In genomic region chr19:1325568-1326294, GRCh38 we compare ENCODE assay signal across 10 cellular contexts. TPM values are rescaled to one million over a fixed set of nuclear protein-coding genes. Genes with fewer than 3 reads are reported as not detected.
A peak's percentile ranks its signal among the peaks of the same experiment; 100 is the strongest.
DNase-seq lines count a peak whose midpoint lies in the region; ATAC-seq, FAIRE-seq and TF ChIP-seq lines count a peak whose summit lies in the region.
"Had no signal": no experiment of that assay in that cellular context is flagged by ENCODE, and none has a peak within 500 bp of the region (broad histone marks: within the 10 kb centered on the region; RNA-seq: fewer than 3 reads in every experiment).

No MANE protein-coding gene starts in this region.

- POLR2A ChIA-PET in K562 (lab: Yijun Ruan, JAX), result no interaction called here

- 81% methylated on average over 25 of the region's 38 CpGs for WGBS in K562 (ENCODE audit: insufficient coverage, low coverage, missing lambda C conversion rate)
- 53% methylated on average over 14 of the region's 38 CpGs for WGBS in suprapubic skin

- CTCF ChIA-PET in K562 (lab: Yijun Ruan, JAX; ENCODE audit: low intra/inter-chr PET ratio), result interaction anchor here (0.6 kb wide), 1 partner anchor 49 kb away, joined by 3 read pairs; no protein-coding TSS in a partner anchor

- H3K27me3 ChIP-seq in K562 (ENCODE audit: control insufficient read depth in 2 of 2, insufficient read depth in 2 of 2, low read length in 2 of 2) (no peaks in the 10 kb centered on the region), keratinocyte (ENCODE audit: control insufficient read depth, extremely low read depth, insufficient read depth, low read length) (peaks cover 7% of the 10 kb centered on the region), suprapubic skin (peaks cover 19% of the 10 kb centered on the region)

- H3K36me3 ChIP-seq in K562 (ENCODE audit: control insufficient read depth, insufficient read depth, low read length), result no peaks in the 10 kb centered on the region
- H3K36me3 ChIP-seq in keratinocyte (ENCODE audit: control insufficient read depth in 2 of 2, extremely low read depth in 1 of 2, insufficient read depth in 2 of 2, low read length in 2 of 2), result no peaks in the 10 kb centered on the region
- no peaks in the 10 kb centered on the region for H3K36me3 ChIP-seq in suprapubic skin

- peak; percentile 1 for DNase-seq in activated effector memory CD4-positive, alpha-beta T cell treated with Interleukin-2 at 50 U/mL for 16 hours
- no peak for DNase-seq in activated effector memory CD4-positive, alpha-beta T cell treated with anti-CD3 and anti-CD28 coated beads, Interleukin-2, amount 50 U/mL, for 16 hours
- DNase-seq in K562 (ENCODE audit: extremely low read depth in 1 of 4, low spot score in 3 of 4) (no peak), keratinocyte (ENCODE audit: low read depth, low spot score) (no peak), suprapubic skin (ENCODE audit: low spot score in 2 of 2) (no peak)

- intact Hi-C loops in K562 (cut with micrococcal nuclease), result no loop called here

- dilution Hi-C loops in keratinocyte (cut with MboI; ENCODE audit: extremely low pct_ligation_motif_present, low sequenced_read_pairs), result no loop called here

- H3K27ac ChIP-seq in K562 (ENCODE audit: extremely low read depth, low read depth, low read length) (no peak overlapping the region; the same call in 2 of the 3 replicates), keratinocyte (ENCODE audit: control insufficient read depth, insufficient read depth, low read length) (no peak overlapping the region), suprapubic skin (no peak overlapping the region)

- H4K20me1 ChIP-seq in K562 (replicated peaks; ENCODE audit: control insufficient read depth, insufficient read depth, low read length) (no peaks in the 10 kb centered on the region), keratinocyte (ENCODE audit: control insufficient read depth, extremely low read depth, insufficient read depth, low read length) (no peaks in the 10 kb centered on the region)

- H3K4me3 ChIP-seq in K562 (peak overlapping the region; percentile 39), keratinocyte (ENCODE audit: control insufficient read depth in 2 of 3, extremely low read depth in 1 of 3, insufficient read depth in 2 of 3, low read depth in 1 of 3, low read length in 3 of 3) (peak overlapping the region in 1 of 3 experiments; percentile 9), suprapubic skin (peak overlapping the region; percentile 47)
- H3K4me3 ChIP-seq: mucosa of descending colon had no signal

- H2AFZ ChIP-seq in K562 (ENCODE audit: low read depth, low read length), result peak overlapping the region; percentile 93
- no peak overlapping the region for H2AFZ ChIP-seq in keratinocyte (ENCODE audit: control insufficient read depth, low read length)

- no peak for TF ChIP-seq CTCF in K562 (IDR thresholded peaks at IDR 0.05 in 2 of 3, conservative IDR thresholded peaks at IDR 0.05 in 1 of 3; ENCODE audit: insufficient read depth in 2 of 3, low read depth in 1 of 3, low read length in 3 of 3)
- no peak for TF ChIP-seq CTCF in keratinocyte (optimal IDR thresholded peaks at IDR 0.05 in 1 of 3, IDR thresholded peaks at IDR 0.05 in 1 of 3, conservative IDR thresholded peaks at IDR 0.05 in 1 of 3; ENCODE audit: extremely low read depth in 1 of 3, insufficient read depth in 2 of 3, low read length in 3 of 3)
- TF ChIP-seq CTCF in suprapubic skin (IDR thresholded peaks at IDR 0.05), result no peak

- in situ Hi-C loops in K562 (cut with MboI), result no loop called here

- peaks cover 5 to 55% of the 10 kb centered on the region in 2 experiments for H3K4me1 ChIP-seq in K562 (replicated peaks in 1 of 2; ENCODE audit: control insufficient read depth in 2 of 2, insufficient read depth in 2 of 2, low read length in 2 of 2)
- H3K4me1 ChIP-seq in keratinocyte (ENCODE audit: control insufficient read depth, extremely low read depth, insufficient read depth, low read length), result peaks cover 5% of the 10 kb centered on the region
- peaks cover 10% of the 10 kb centered on the region for H3K4me1 ChIP-seq in suprapubic skin

- TF ChIP-seq EP300 in K562 (IDR thresholded peaks at IDR 0.05; ENCODE audit: low read length), result no peak
- TF ChIP-seq EP300 in suprapubic skin (IDR thresholded peaks at IDR 0.05), result no peak

- ATAC-seq in K562, result no peak
- ATAC-seq in GM18519 (IDR thresholded peaks at IDR 0.05; ENCODE audit: low FRiP score, unreplicated experiment), result no peak
- no peak for ATAC-seq in GM18868 (IDR thresholded peaks at IDR 0.05; ENCODE audit: unreplicated experiment)
- ATAC-seq in HG03039 (IDR thresholded peaks at IDR 0.05; ENCODE audit: unreplicated experiment), result no peak

- peak overlapping the region in 1 of 2 experiments; percentile 90; a peak in 2 of 4 replicates for H3K9ac ChIP-seq in K562 (ENCODE audit: insufficient read depth in 1 of 2, low read depth in 2 of 2, low read length in 2 of 2)
- H3K9ac ChIP-seq in keratinocyte (ENCODE audit: control insufficient read depth, extremely low read depth, insufficient read depth, low read length), result no peak overlapping the region

- TF ChIP-seq POLR2A in K562 (conservative IDR thresholded peaks at IDR 0.05) (no peak), suprapubic skin (IDR thresholded peaks at IDR 0.05) (no peak)

- no peak for TF ChIP-seq RAD21 in K562 (CRISPR knock-in tag; conservative IDR thresholded peaks at IDR 0.05 in 1 of 2, IDR thresholded peaks at IDR 0.05 in 1 of 2)

- BruUV-seq in K562 (replicated peaks; lab: Mats Ljungman, UMichigan), result no TSS peak

- FAIRE-seq in K562 (lab: Jason Lieb, UNC), result no peak
- no peak for FAIRE-seq in keratinocyte (lab: Jason Lieb, UNC)
- FAIRE-seq: frontal cortex had no signal

- H3K4me2 ChIP-seq in K562 (ENCODE audit: insufficient read depth, low read length) (peak overlapping the region; percentile 66), keratinocyte (ENCODE audit: control insufficient read depth, extremely low read depth, insufficient read depth, low read depth, low read length) (peak overlapping the region; percentile 90)

- H3K9me3 ChIP-seq in K562 (replicated peaks; ENCODE audit: control insufficient read depth, insufficient read depth, low read depth, low read length), result no peaks in the 10 kb centered on the region
- H3K9me3 ChIP-seq in keratinocyte (ENCODE audit: control insufficient read depth, low read depth, low read length), result no peaks in the 10 kb centered on the region
- no peaks in the 10 kb centered on the region for H3K9me3 ChIP-seq in suprapubic skin
- H3K9me3 ChIP-seq: mucosa of descending colon had no signal

- peaks cover 3% of the 10 kb centered on the region for H3K9me1 ChIP-seq in K562 (ENCODE audit: control insufficient read depth, insufficient read depth, low read length)
- H3K9me1 ChIP-seq in keratinocyte (ENCODE audit: control insufficient read depth, extremely low read depth, insufficient read depth, low read length), result no peaks in the 10 kb centered on the region

- H3K79me2 ChIP-seq in K562 (ENCODE audit: control insufficient read depth, insufficient read depth, low read length) (no peaks in the 10 kb centered on the region), keratinocyte (ENCODE audit: control insufficient read depth, insufficient read depth, low read length) (no peaks in the 10 kb centered on the region)

RNA-seq across cellular contexts. Expression of gene EFNA2, which starts 40.1 kb away (rescaled TPM):
- not detected in 2 replicates for total RNA-seq in K562 (2011; cell fraction: chromatin; rRNA removed; ENCODE audit: low replicate concordance)
- total RNA-seq in K562 (2011; cell fraction: nucleolus; rRNA removed), result not detected in 2 replicates
- total RNA-seq in K562 (2011; cell fraction: nucleoplasm; rRNA removed), result not detected in 2 replicates
- total RNA-seq in K562 (2014; rRNA removed) (0.16 TPM in 1 of 2 replicates, not detected in the other), K562 (2014; rRNA removed; fragmentation: Illumina TruSeq; extraction: Trizol) (not detected in 2 replicates), K562 (2015; rRNA removed; fragmentation: Illumina TruSeq; extraction: Trizol) (not detected in 2 replicates), K562 (2021) (0.38 and 0.44 TPM in 2 replicates), suprapubic skin (not detected)
- polyA plus RNA-seq in K562 (2011; rRNA removed) (0.11 and 0.27 TPM in 2 replicates), K562 (2014; fragmentation: Illumina TruSeq; extraction: Trizol) (not detected in 2 replicates), K562 (2014; fragmentation: Nextera tagmentation; extraction: Ambion mirVana) (not detected), K562 (2014; rRNA removed) (0.12 and 0.15 TPM in 2 replicates), keratinocyte (not detected in 3 replicates)
- 0.34 and 0.88 TPM in 2 replicates for polyA plus RNA-seq in K562 (2011; cell fraction: cytosol; rRNA removed)
- polyA plus RNA-seq in K562 (2011; cell fraction: nucleus; rRNA removed), result 0.24 and 0.25 TPM in 2 replicates
- polyA plus RNA-seq in K562 (2012), result not detected in 2 replicates
- not detected in 2 replicates for polyA minus RNA-seq in K562 (2011; rRNA and poly(A)+ RNA removed)
- not detected in 2 replicates for polyA minus RNA-seq in K562 (2011; cell fraction: cytosol; rRNA and poly(A)+ RNA removed)
- not detected in 2 replicates for polyA minus RNA-seq in K562 (2011; cell fraction: nucleus; rRNA and poly(A)+ RNA removed)
- polyA plus RNA-seq in keratinocyte (2011; ENCODE audit: low read depth), result not detected
- not detected in 2 replicates for polyA plus RNA-seq in keratinocyte (2011; cell fraction: cytosol; rRNA removed)
- not detected in 2 replicates for polyA plus RNA-seq in keratinocyte (2011; cell fraction: nucleus; rRNA removed)
- polyA plus RNA-seq in keratinocyte (2012; ENCODE audit: low replicate concordance), result not detected in 2 replicates
- polyA minus RNA-seq in keratinocyte, result not detected in 3 replicates
- polyA minus RNA-seq in keratinocyte (2011; cell fraction: cytosol; rRNA and poly(A)+ RNA removed), result not detected
- polyA minus RNA-seq in keratinocyte (2011; cell fraction: nucleus; rRNA and poly(A)+ RNA removed), result 0.53 TPM in 1 of 2 replicates, not detected in the other

RNA-seq across cellular contexts. Expression of gene FAM174C, which starts 50.4 kb away (rescaled TPM):
- 6.3 and 26.6 TPM in 2 replicates for total RNA-seq in K562 (2011; cell fraction: chromatin; rRNA removed; ENCODE audit: low replicate concordance)
- total RNA-seq in K562 (2011; cell fraction: nucleolus; rRNA removed), result 40.9 and 47.0 TPM in 2 replicates
- 20.7 and 26.9 TPM in 2 replicates for total RNA-seq in K562 (2011; cell fraction: nucleoplasm; rRNA removed)
- total RNA-seq in K562 (2014; rRNA removed) (72.2 and 108 TPM in 2 replicates), K562 (2014; rRNA removed; fragmentation: Illumina TruSeq; extraction: Trizol) (1.3 and 2.8 TPM in 2 replicates), K562 (2015; rRNA removed; fragmentation: Illumina TruSeq; extraction: Trizol) (40.3 and 42.6 TPM in 2 replicates), K562 (2021) (81.9 and 85.0 TPM in 2 replicates), suprapubic skin (10 to 100 TPM; 44.3 to 72.5 (median 58.2) TPM)
- polyA plus RNA-seq in K562 (2011; rRNA removed) (20.3 and 30.4 TPM in 2 replicates), K562 (2014; fragmentation: Illumina TruSeq; extraction: Trizol) (11.7 and 56.4 TPM in 2 replicates), K562 (2014; fragmentation: Nextera tagmentation; extraction: Ambion mirVana) (1 to 10 TPM in 1 of 2 experiments, under 1 TPM in 1; 0.66 to 2.7 TPM), K562 (2014; rRNA removed) (89.6 and 119 TPM in 2 replicates), keratinocyte (18.5 to 30.1 TPM (median 27.6 TPM) in 3 replicates)
- polyA plus RNA-seq in K562 (2011; cell fraction: cytosol; rRNA removed), result 58.0 and 177 TPM in 2 replicates
- polyA plus RNA-seq in K562 (2011; cell fraction: nucleus; rRNA removed), result 28.1 and 53.8 TPM in 2 replicates
- polyA plus RNA-seq in K562 (2012), result 65.9 and 75.4 TPM in 2 replicates
- polyA minus RNA-seq in K562 (2011; rRNA and poly(A)+ RNA removed), result 4.8 and 6.1 TPM in 2 replicates
- 19.6 and 23.7 TPM in 2 replicates for polyA minus RNA-seq in K562 (2011; cell fraction: cytosol; rRNA and poly(A)+ RNA removed)
- 12.0 and 12.8 TPM in 2 replicates for polyA minus RNA-seq in K562 (2011; cell fraction: nucleus; rRNA and poly(A)+ RNA removed)
- 16.5 TPM for polyA plus RNA-seq in keratinocyte (2011; ENCODE audit: low read depth)
- polyA plus RNA-seq in keratinocyte (2011; cell fraction: cytosol; rRNA removed), result 23.5 and 65.8 TPM in 2 replicates
- 16.3 and 21.3 TPM in 2 replicates for polyA plus RNA-seq in keratinocyte (2011; cell fraction: nucleus; rRNA removed)
- 45.3 and 60.9 TPM in 2 replicates for polyA plus RNA-seq in keratinocyte (2012; ENCODE audit: low replicate concordance)
- polyA minus RNA-seq in keratinocyte, result 7.1 to 15.1 TPM (median 8.0 TPM) in 3 replicates
- polyA minus RNA-seq in keratinocyte (2011; cell fraction: cytosol; rRNA and poly(A)+ RNA removed), result 49.3 TPM
- 3.1 and 5.0 TPM in 2 replicates for polyA minus RNA-seq in keratinocyte (2011; cell fraction: nucleus; rRNA and poly(A)+ RNA removed)

RNA-seq across cellular contexts. Expression of gene CIRBP, which starts 56.6 kb away (rescaled TPM):
- 283 and 504 TPM in 2 replicates for total RNA-seq in K562 (2011; cell fraction: chromatin; rRNA removed; ENCODE audit: low replicate concordance)
- 457 and 483 TPM in 2 replicates for total RNA-seq in K562 (2011; cell fraction: nucleolus; rRNA removed)
- total RNA-seq in K562 (2011; cell fraction: nucleoplasm; rRNA removed), result 431 and 450 TPM in 2 replicates
- total RNA-seq in K562 (2014; rRNA removed), result 168 and 249 TPM in 2 replicates
- total RNA-seq in K562 (2014; rRNA removed; fragmentation: Illumina TruSeq; extraction: Trizol), result 189 and 200 TPM in 2 replicates
- 176 and 206 TPM in 2 replicates for total RNA-seq in K562 (2015; rRNA removed; fragmentation: Illumina TruSeq; extraction: Trizol)
- 181 and 222 TPM in 2 replicates for total RNA-seq in K562 (2021)
- 124 and 166 TPM in 2 replicates for polyA plus RNA-seq in K562 (2011; rRNA removed)
- 92.3 and 201 TPM in 2 replicates for polyA plus RNA-seq in K562 (2011; cell fraction: cytosol; rRNA removed)
- polyA plus RNA-seq in K562 (2011; cell fraction: nucleus; rRNA removed), result 882 and 1,025 TPM in 2 replicates
- polyA plus RNA-seq in K562 (2012), result 288 and 291 TPM in 2 replicates
- 222 and 345 TPM in 2 replicates for polyA plus RNA-seq in K562 (2014; fragmentation: Illumina TruSeq; extraction: Trizol)
- 10 to 100 TPM; 20.5 to 21.4 TPM for polyA plus RNA-seq in K562 (2014; fragmentation: Nextera tagmentation; extraction: Ambion mirVana)
- 306 and 327 TPM in 2 replicates for polyA plus RNA-seq in K562 (2014; rRNA removed)
- 46.9 and 50.4 TPM in 2 replicates for polyA minus RNA-seq in K562 (2011; rRNA and poly(A)+ RNA removed)
- 50.4 and 50.8 TPM in 2 replicates for polyA minus RNA-seq in K562 (2011; cell fraction: cytosol; rRNA and poly(A)+ RNA removed)
- 117 and 135 TPM in 2 replicates for polyA minus RNA-seq in K562 (2011; cell fraction: nucleus; rRNA and poly(A)+ RNA removed)
- 97.5 to 164 TPM (median 113 TPM) in 3 replicates for polyA plus RNA-seq in keratinocyte
- 140 TPM for polyA plus RNA-seq in keratinocyte (2011; ENCODE audit: low read depth)
- 57.4 and 107 TPM in 2 replicates for polyA plus RNA-seq in keratinocyte (2011; cell fraction: cytosol; rRNA removed)
- polyA plus RNA-seq in keratinocyte (2011; cell fraction: nucleus; rRNA removed), result 226 and 247 TPM in 2 replicates
- 130 and 149 TPM in 2 replicates for polyA plus RNA-seq in keratinocyte (2012; ENCODE audit: low replicate concordance)
- polyA minus RNA-seq in keratinocyte, result 15.5 to 48.4 TPM (median 20.1 TPM) in 3 replicates
- 122 TPM for polyA minus RNA-seq in keratinocyte (2011; cell fraction: cytosol; rRNA and poly(A)+ RNA removed)
- polyA minus RNA-seq in keratinocyte (2011; cell fraction: nucleus; rRNA and poly(A)+ RNA removed), result 28.2 and 42.2 TPM in 2 replicates
- 100 to 1,000 TPM; 338 to 672 (median 451) TPM for total RNA-seq in suprapubic skin

RNA-seq across cellular contexts. Expression of gene NDUFS7, which starts 58.0 kb away (rescaled TPM):
- 66.7 and 198 TPM in 2 replicates for total RNA-seq in K562 (2011; cell fraction: chromatin; rRNA removed; ENCODE audit: low replicate concordance)
- 157 and 164 TPM in 2 replicates for total RNA-seq in K562 (2011; cell fraction: nucleolus; rRNA removed)
- total RNA-seq in K562 (2011; cell fraction: nucleoplasm; rRNA removed), result 136 and 201 TPM in 2 replicates
- total RNA-seq in K562 (2014; rRNA removed) (253 and 295 TPM in 2 replicates), K562 (2014; rRNA removed; fragmentation: Illumina TruSeq; extraction: Trizol) (4.9 and 6.0 TPM in 2 replicates), K562 (2015; rRNA removed; fragmentation: Illumina TruSeq; extraction: Trizol) (108 and 142 TPM in 2 replicates), K562 (2021) (266 and 293 TPM in 2 replicates), suprapubic skin (100 to 1,000 TPM in 2 of 4 donors, 10 to 100 TPM in 2; 66.8 to 154 (median 97.5) TPM)
- polyA plus RNA-seq in K562 (2011; rRNA removed) (56.7 and 107 TPM in 2 replicates), K562 (2014; fragmentation: Illumina TruSeq; extraction: Trizol) (11.4 and 105 TPM in 2 replicates), K562 (2014; fragmentation: Nextera tagmentation; extraction: Ambion mirVana) (10 to 100 TPM; 28.2 to 60.6 TPM), K562 (2014; rRNA removed) (271 and 292 TPM in 2 replicates), keratinocyte (23.2 to 52.1 TPM (median 41.3 TPM) in 3 replicates)
- polyA plus RNA-seq in K562 (2011; cell fraction: cytosol; rRNA removed), result 225 and 766 TPM in 2 replicates
- polyA plus RNA-seq in K562 (2011; cell fraction: nucleus; rRNA removed), result 159 and 202 TPM in 2 replicates
- 194 and 288 TPM in 2 replicates for polyA plus RNA-seq in K562 (2012)
- 32.1 and 38.2 TPM in 2 replicates for polyA minus RNA-seq in K562 (2011; rRNA and poly(A)+ RNA removed)
- 125 and 190 TPM in 2 replicates for polyA minus RNA-seq in K562 (2011; cell fraction: cytosol; rRNA and poly(A)+ RNA removed)
- polyA minus RNA-seq in K562 (2011; cell fraction: nucleus; rRNA and poly(A)+ RNA removed), result 30.8 and 41.1 TPM in 2 replicates
- 11.3 TPM for polyA plus RNA-seq in keratinocyte (2011; ENCODE audit: low read depth)
- polyA plus RNA-seq in keratinocyte (2011; cell fraction: cytosol; rRNA removed), result 24.0 and 90.4 TPM in 2 replicates
- polyA plus RNA-seq in keratinocyte (2011; cell fraction: nucleus; rRNA removed), result 28.1 and 45.9 TPM in 2 replicates
- polyA plus RNA-seq in keratinocyte (2012; ENCODE audit: low replicate concordance), result 53.3 and 67.2 TPM in 2 replicates
- polyA minus RNA-seq in keratinocyte, result 23.6 to 24.5 TPM (median 24.1 TPM) in 3 replicates
- 179 TPM for polyA minus RNA-seq in keratinocyte (2011; cell fraction: cytosol; rRNA and poly(A)+ RNA removed)
- polyA minus RNA-seq in keratinocyte (2011; cell fraction: nucleus; rRNA and poly(A)+ RNA removed), result 21.3 and 24.1 TPM in 2 replicates
